17 cellular contexts compared by ENCODE assay signal in genomic region chr21:42621828-42622199, GRCh38. TPM values are rescaled to one million over a fixed set of nuclear protein-coding genes. Genes with fewer than 3 reads are reported as not detected.
DNase-seq lines count a peak whose midpoint lies in the region; ATAC-seq and TF ChIP-seq lines count a peak whose summit lies in the region.
"Had no signal": no experiment of that assay in that cellular context is flagged by ENCODE, and none has a peak within 500 bp of the region (broad histone marks: within the 10 kb centered on the region; RNA-seq: fewer than 3 reads in every experiment).

No MANE protein-coding gene starts in this region.

- H3K18ac ChIP-seq in mesenchymal stem cell (ENCODE audit: low read depth in 1 of 2, low read length in 2 of 2): no peak overlapping the region

- H3K4me3 Mint-ChIP-seq in nephron: peak overlapping the region; percentile 12 to 17 (median 15)
- H3K4me3 Mint-ChIP-seq in stimulated activated naive CD8-positive, alpha-beta T cell treated with anti-CD3 and anti-CD28 coated beads, Interleukin-15, amount 100 ng/mL, for 72 hours: no peak overlapping the region
- H3K4me3 Mint-ChIP-seq: activated naive CD4-positive, alpha-beta T cell treated with anti-CD3 and anti-CD28 coated beads, Interleukin-2, amount 50 U/mL, for 24 hours; CD4-positive, CD25-positive, alpha-beta regulatory T cell; IgD-negative memory B cell; immature natural killer cell; T-helper 1 cell treated with Interleukin-12 subunit alpha and Interleukin-12 subunit beta and Interleukin-4 antibody, amounts not matched to agents 30 μg/mL and 1 μg/mL, for 36 hours had no signal

- H4K91ac ChIP-seq in mesenchymal stem cell (ENCODE audit: low read length): no peak overlapping the region

- H2BK120ac ChIP-seq in mesenchymal stem cell (ENCODE audit: low read depth, low read length): no peak overlapping the region

- TF ChIP-seq CTCF in nephron (IDR thresholded peaks at IDR 0.05; ENCODE audit: unreplicated experiment in 3 of 3) (no peak), GM13977 (IDR thresholded peaks at IDR 0.05; ENCODE audit: extremely low read depth, insufficient read depth, missing control alignments) (no peak)

- H4K8ac ChIP-seq in mesenchymal stem cell (ENCODE audit: low read length): no peak overlapping the region

- H3K27me3 Mint-ChIP-seq in nephron (ENCODE audit: low read depth): peaks cover 17% of the 10 kb centered on the region
- H3K27me3 Mint-ChIP-seq in stimulated activated naive CD8-positive, alpha-beta T cell treated with anti-CD3 and anti-CD28 coated beads, Interleukin-15, amount 100 ng/mL, for 72 hours: peaks cover 22% of the 10 kb centered on the region
- H3K27me3 Mint-ChIP-seq: activated naive CD4-positive, alpha-beta T cell treated with anti-CD3 and anti-CD28 coated beads, Interleukin-2, amount 50 U/mL, for 24 hours had no signal

- 87% methylated on average over 10 of the region's 10 CpGs for WGBS in mesenchymal stem cell

- H3K9me3 Mint-ChIP-seq in nephron: no peaks in the 10 kb centered on the region
- no peaks in the 10 kb centered on the region for H3K9me3 Mint-ChIP-seq in stimulated activated naive CD8-positive, alpha-beta T cell treated with anti-CD3 and anti-CD28 coated beads, Interleukin-15, amount 100 ng/mL, for 72 hours
- H3K9me3 Mint-ChIP-seq: activated naive CD4-positive, alpha-beta T cell treated with anti-CD3 and anti-CD28 coated beads, Interleukin-2, amount 50 U/mL, for 24 hours; CD4-positive, CD25-positive, alpha-beta regulatory T cell; IgD-negative memory B cell; immature natural killer cell; T-helper 1 cell treated with Interleukin-12 subunit alpha and Interleukin-12 subunit beta and Interleukin-4 antibody, amounts not matched to agents 30 μg/mL and 1 μg/mL, for 36 hours had no signal

- no peaks in the 10 kb centered on the region for H3K79me1 ChIP-seq in mesenchymal stem cell (replicated peaks; ENCODE audit: low read length, poor library complexity, severe bottlenecking)

- H3K23ac ChIP-seq in mesenchymal stem cell (ENCODE audit: low read length in 2 of 2): no peak overlapping the region

- in situ Hi-C loops in GM13977 (cut with MboI; ENCODE audit: low pct_unique_long_range_greater_than_20kb, low sequenced_read_pairs, unreplicated experiment): no loop called here

- H2BK15ac ChIP-seq in mesenchymal stem cell (ENCODE audit: low read depth, poor library complexity, severe bottlenecking): no peak overlapping the region

- intact Hi-C loops in cardiac septum (cut with DNase I) (no loop called here), left cardiac atrium (cut with DNase I) (no loop called here)

- no peak overlapping the region for H2AK5ac ChIP-seq in mesenchymal stem cell (ENCODE audit: low read length, severe bottlenecking)

- no peaks in the 10 kb centered on the region for H3K36me3 ChIP-seq in mesenchymal stem cell (ENCODE audit: control insufficient read depth in 1 of 2, insufficient read depth in 2 of 2, low read depth in 1 of 2, low read length in 2 of 2)
- H3K36me3 ChIP-seq: stomach had no signal

- DNase-seq in cardiac septum (ENCODE audit: low spot score) (peak; percentile 12), left cardiac atrium (no peak), cerebellar cortex (ENCODE audit: low spot score) (peak; percentile 20), mesenchymal stem cell (no peak), GM13977 (ENCODE audit: low spot score) (no peak)
- no peak for DNase-seq in stimulated activated naive CD8-positive, alpha-beta T cell treated with anti-CD3 and anti-CD28 coated beads, Interleukin-15, amount 100 ng/mL, for 72 hours
- DNase-seq: CD4-positive, CD25-positive, alpha-beta regulatory T cell; immature natural killer cell; stomach had no signal

- no peak overlapping the region for H3K4ac ChIP-seq in mesenchymal stem cell (ENCODE audit: low read depth in 1 of 2, low read length in 2 of 2)

- H3K27ac Mint-ChIP-seq in nephron: peak overlapping the region; percentile 91 to 94 (median 91)
- no peak overlapping the region for H3K27ac Mint-ChIP-seq in stimulated activated naive CD8-positive, alpha-beta T cell treated with anti-CD3 and anti-CD28 coated beads, Interleukin-15, amount 100 ng/mL, for 72 hours
- H3K27ac Mint-ChIP-seq: activated naive CD4-positive, alpha-beta T cell treated with anti-CD3 and anti-CD28 coated beads, Interleukin-2, amount 50 U/mL, for 24 hours; CD4-positive, CD25-positive, alpha-beta regulatory T cell; IgD-negative memory B cell; immature natural killer cell; T-helper 1 cell treated with Interleukin-12 subunit alpha and Interleukin-12 subunit beta and Interleukin-4 antibody, amounts not matched to agents 30 μg/mL and 1 μg/mL, for 36 hours had no signal

- H2BK12ac ChIP-seq in mesenchymal stem cell (ENCODE audit: low read length in 2 of 2): no peak overlapping the region

- no peak overlapping the region for H3K14ac ChIP-seq in mesenchymal stem cell (ENCODE audit: low read length in 2 of 2)

- no peaks in the 10 kb centered on the region for H3K9me3 ChIP-seq in mesenchymal stem cell (ENCODE audit: control insufficient read depth, low read length)
- H3K9me3 ChIP-seq: stomach had no signal

- H3K27ac ChIP-seq in mesenchymal stem cell (ENCODE audit: low read length, poor library complexity, severe bottlenecking): no peak overlapping the region
- H3K27ac ChIP-seq: stomach had no signal

- no peak overlapping the region for H3K9ac ChIP-seq in mesenchymal stem cell (ENCODE audit: low read length)

- peaks cover 50 to 93% of the 10 kb centered on the region in 2 experiments for H3K27me3 ChIP-seq in mesenchymal stem cell (ENCODE audit: control insufficient read depth in 1 of 2, insufficient read depth in 1 of 2, low read length in 2 of 2)

- ATAC-seq in left cardiac atrium: no peak
- ATAC-seq in stimulated activated naive CD8-positive, alpha-beta T cell treated with anti-CD3 and anti-CD28 coated beads, Interleukin-15, amount 100 ng/mL, for 72 hours: no peak
- ATAC-seq in GM21515 (IDR thresholded peaks at IDR 0.05; ENCODE audit: unreplicated experiment): no peak
- ATAC-seq: activated CD4-positive, CD25-positive, alpha-beta regulatory T cell treated with anti-CD3 and anti-CD28 coated beads, Interleukin-2, amount 50 U/mL, for 24 hours; GM12878; HCT116 had no signal

- no peak overlapping the region for H3K4me3 ChIP-seq in mesenchymal stem cell (ENCODE audit: insufficient read depth in 1 of 2, low read depth in 1 of 2, low read length in 2 of 2)
- H3K4me3 ChIP-seq: GM12878, stomach had no signal

- peaks cover 50% of the 10 kb centered on the region for H3K4me1 Mint-ChIP-seq in nephron
- no peaks in the 10 kb centered on the region for H3K4me1 Mint-ChIP-seq in stimulated activated naive CD8-positive, alpha-beta T cell treated with anti-CD3 and anti-CD28 coated beads, Interleukin-15, amount 100 ng/mL, for 72 hours
- H3K4me1 Mint-ChIP-seq: activated naive CD4-positive, alpha-beta T cell treated with anti-CD3 and anti-CD28 coated beads, Interleukin-2, amount 50 U/mL, for 24 hours; immature natural killer cell had no signal

- peaks cover 10% of the 10 kb centered on the region for H3K4me1 ChIP-seq in mesenchymal stem cell (ENCODE audit: control insufficient read depth, insufficient read depth, low read depth, low read length)

- no peak overlapping the region for H2BK5ac ChIP-seq in mesenchymal stem cell (ENCODE audit: low read depth, low read length, poor library complexity, severe bottlenecking)

- H3K36me3 Mint-ChIP-seq in nephron (ENCODE audit: low read depth): no peaks in the 10 kb centered on the region
- H3K36me3 Mint-ChIP-seq: activated naive CD4-positive, alpha-beta T cell treated with anti-CD3 and anti-CD28 coated beads, Interleukin-2, amount 50 U/mL, for 24 hours; CD4-positive, CD25-positive, alpha-beta regulatory T cell; IgD-negative memory B cell; immature natural killer cell had no signal

- H3K4me2 ChIP-seq in mesenchymal stem cell (ENCODE audit: low read length, poor library complexity, severe bottlenecking): no peak overlapping the region

- H2AFZ ChIP-seq in mesenchymal stem cell (ENCODE audit: low read depth, low read length): no peak overlapping the region

RNA-seq across cellular contexts. Expression of gene PDE9A, which starts 31.6 kb away (rescaled TPM):
- 1.1 TPM for total RNA-seq in cardiac septum
- total RNA-seq in left cardiac atrium: 1 to 10 TPM; 3.0 to 6.0 TPM
- 24.7 TPM for polyA plus RNA-seq in mesenchymal stem cell (2013, experiment 1 of 2)
- polyA plus RNA-seq in mesenchymal stem cell (2013, experiment 2 of 2): 24.2 TPM
- polyA plus RNA-seq: IgD-negative memory B cell had no signal

Comparison
In these comparisons a context has a peak if more than half of its experiments do, and no peak if none do; other contexts are left out.
1. DNase-seq: peak in cardiac septum (single experiment) and cerebellar cortex (single experiment); none in left cardiac atrium (single experiment), stimulated activated naive CD8-positive, alpha-beta T cell treated with anti-CD3 and anti-CD28 coated beads, Interleukin-15, amount 100 ng/mL, for 72 hours (0 of 2), mesenchymal stem cell (single experiment) and GM13977 (single experiment).
2. H3K27ac Mint-ChIP-seq: peak in nephron (3 of 3); none in stimulated activated naive CD8-positive, alpha-beta T cell treated with anti-CD3 and anti-CD28 coated beads, Interleukin-15, amount 100 ng/mL, for 72 hours (0 of 2).
3. H3K4me3 Mint-ChIP-seq: peak in nephron (3 of 3); none in stimulated activated naive CD8-positive, alpha-beta T cell treated with anti-CD3 and anti-CD28 coated beads, Interleukin-15, amount 100 ng/mL, for 72 hours (0 of 2).